18 cellular contexts compared by ENCODE assay signal in genomic region chr21:31253684-31254083, GRCh38.
DNase-seq lines count a peak whose midpoint lies in the region; ATAC-seq and TF ChIP-seq lines count a peak whose summit lies in the region.
"Had no signal": no experiment of that assay in that cellular context is flagged by ENCODE, and none has a peak within 500 bp of the region (broad histone marks: within the 10 kb centered on the region; RNA-seq: fewer than 3 reads in every experiment).

No MANE protein-coding gene starts in this region.

- no peak for TF ChIP-seq CTCF in GM23338 (conservative IDR thresholded peaks at IDR 0.05; ENCODE audit: low read depth in 2 of 2)

- H3K9me3 Mint-ChIP-seq in GM23338: no peaks in the 10 kb centered on the region
- H3K9me3 Mint-ChIP-seq: CD8-positive, alpha-beta T cell; IgD-negative memory B cell had no signal

- H4K20me1 ChIP-seq in GM23338 (replicated peaks; ENCODE audit: insufficient read depth): no peaks in the 10 kb centered on the region; the same call in 1 of the 2 replicates

- no peaks in the 10 kb centered on the region for H3K9me2 ChIP-seq in GM23338 (ENCODE audit: insufficient read depth)

- no peaks in the 10 kb centered on the region for H3F3A ChIP-seq in GM23338 (replicated peaks; ENCODE audit: low read depth)

- no peak overlapping the region for H3K4me3 ChIP-seq in GM23338
- H3K4me3 ChIP-seq: A549, GM23248 had no signal

- no peaks in the 10 kb centered on the region for H3K36me3 ChIP-seq in GM23338 (ENCODE audit: insufficient read depth)

- no peak overlapping the region for H3K4me3 Mint-ChIP-seq in GM23338
- H3K4me3 Mint-ChIP-seq: CD14-positive monocyte; CD8-positive, alpha-beta T cell; IgD-negative memory B cell had no signal

- peaks cover 4% of the 10 kb centered on the region; the same call in 2 of the 3 replicates for H3K36me3 Mint-ChIP-seq in GM23338 (ENCODE audit: low read depth)
- H3K36me3 Mint-ChIP-seq: CD8-positive, alpha-beta T cell; IgD-negative memory B cell had no signal

- peaks cover 38% of the 10 kb centered on the region for H3K4me1 Mint-ChIP-seq in GM23338
- H3K4me1 Mint-ChIP-seq: CD14-positive monocyte, IgD-negative memory B cell had no signal

- H3K79me2 ChIP-seq in GM23338 (replicated peaks; ENCODE audit: insufficient read depth): no peaks in the 10 kb centered on the region

- intact Hi-C loops in cardiac septum (cut with DNase I): no loop called here

- no peak overlapping the region for H3K27ac ChIP-seq in GM23338 (ENCODE audit: low read depth)
- H3K27ac ChIP-seq: A549, GM23248 had no signal

- ATAC-seq in left lobe of liver (peak; percentile 21), GM23338 (no peak)
- ATAC-seq: A549; CD8-positive, alpha-beta T cell had no signal

- H3K4me1 ChIP-seq in GM23338 (ENCODE audit: insufficient read depth): peaks cover 22% of the 10 kb centered on the region
- H3K4me1 ChIP-seq: A549 had no signal

- DNase-seq in G401 (ENCODE audit: low spot score) (peak; percentile 92), NCI-H69 (lab: John Stamatoyannopoulos, UW) (peak; percentile 30), cerebellar nuclear complex (lab: John Stamatoyannopoulos, UW) (peak; percentile 28 to 80), left lobe of liver (ENCODE audit: low spot score) (no peak), cardiac septum (ENCODE audit: low spot score) (no peak), GM23338 (ENCODE audit: low spot score) (no peak), NCI-H1092 (lab: John Stamatoyannopoulos, UW) (no peak)
- DNase-seq: CD8-positive, alpha-beta T cell; COR-L47; DMS153; DMS79 treated with DMSO at 0.1 percent for 48 hours; EL; GDM1; GM23248; H7 had no signal

- no peak overlapping the region for H3K27ac Mint-ChIP-seq in GM23338
- H3K27ac Mint-ChIP-seq: CD8-positive, alpha-beta T cell; IgD-negative memory B cell had no signal

- H3K4me2 ChIP-seq in GM23338: no peak overlapping the region
- H3K4me2 ChIP-seq: A549 had no signal

- no peaks in the 10 kb centered on the region for H3K27me3 ChIP-seq in GM23338 (ENCODE audit: insufficient read depth)

- in situ Hi-C loops in G401 (cut with HindIII; ENCODE audit: low sequenced_read_pairs): no loop called here

- no peak overlapping the region for H2AFZ ChIP-seq in GM23338
- H2AFZ ChIP-seq: GM23248 had no signal

- H3K27me3 Mint-ChIP-seq in GM23338 (ENCODE audit: insufficient read depth, low read depth, poor library complexity): peaks cover 4% of the 10 kb centered on the region
- H3K27me3 Mint-ChIP-seq: IgD-negative memory B cell had no signal

TF ChIP-seq in GM23338, 12 proteins besides CTCF, POLR2A, EP300 and RAD21 (continues in another document):
- TF ChIP-seq STAT1 (IDR thresholded peaks at IDR 0.05; ENCODE audit: unreplicated experiment) (no peak), POLR2AphosphoS5 (IDR thresholded peaks at IDR 0.05; ENCODE audit: low read depth) (no peak), REST (IDR thresholded peaks at IDR 0.05; ENCODE audit: unreplicated experiment) (no peak), CREB1 (CRISPR knock-in tag; IDR thresholded peaks at IDR 0.05; ENCODE audit: low read depth) (no peak), EZH2phosphoT487 (IDR thresholded peaks at IDR 0.05; ENCODE audit: unreplicated experiment) (no peak), ZNF114 (CRISPR knock-in tag; IDR thresholded peaks at IDR 0.05) (no peak), ETS1 (IDR thresholded peaks at IDR 0.05) (no peak), JUNB (IDR thresholded peaks at IDR 0.05; ENCODE audit: unreplicated experiment) (no peak), EZH2 (IDR thresholded peaks at IDR 0.05; ENCODE audit: low read depth, unreplicated experiment) (no peak), ZNF331 (CRISPR knock-in tag; IDR thresholded peaks at IDR 0.05; ENCODE audit: low read depth) (no peak), ZNF462 (CRISPR knock-in tag; IDR thresholded peaks at IDR 0.05) (no peak)

Comparison
In these comparisons a context has a peak if more than half of its experiments do, and no peak if none do; other contexts are left out.
1. DNase-seq: peak in G401 (single experiment), NCI-H69 (single experiment) and cerebellar nuclear complex (2 of 2); none in left lobe of liver (single experiment), cardiac septum (single experiment), GM23338 (single experiment) and NCI-H1092 (single experiment).